Comparison of ENCODE assay signal across 24 cellular contexts in the genomic region with DNA sequence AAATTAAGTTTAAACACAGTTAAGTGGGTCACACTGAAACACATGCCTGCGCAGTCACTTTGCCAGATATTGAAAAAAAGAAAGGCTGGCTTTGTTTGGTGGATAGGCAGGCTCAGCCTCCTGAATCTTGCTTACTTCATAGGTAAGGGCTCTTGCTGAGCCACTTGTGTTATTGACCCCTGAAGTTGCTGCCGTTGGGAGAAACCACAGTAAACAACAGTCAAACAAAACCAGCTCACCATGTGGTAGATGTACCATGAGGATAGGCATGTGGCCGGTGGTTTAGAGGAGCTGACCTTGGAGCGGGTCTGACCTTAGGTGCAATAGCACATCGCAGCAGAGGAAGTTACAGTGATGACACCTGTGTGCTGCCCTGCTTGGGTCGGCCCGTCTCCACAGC. TPM values are rescaled to one million over a fixed set of nuclear protein-coding genes. Genes with fewer than 3 reads are reported as not detected.
A peak's percentile ranks its signal among the peaks of the same experiment; 100 is the strongest.
DNase-seq lines count a peak whose midpoint lies in the region; ATAC-seq lines count a peak whose summit lies in the region.
"Had no signal": no experiment of that assay in that cellular context is flagged by ENCODE, and none has a peak within 500 bp of the region (broad histone marks: within the 10 kb centered on the region; RNA-seq: fewer than 3 reads in every experiment).

No MANE protein-coding gene starts in this region.

- ATAC-seq in T-helper 17 cell (no peak), HG03521 (IDR thresholded peaks at IDR 0.05; ENCODE audit: unreplicated experiment) (no peak), left ventricle myocardium superior (no peak)
- ATAC-seq: A549; activated T-helper 17 cell treated with anti-CD3 and anti-CD28 coated beads, Interleukin-2, amount 50 U/mL, for 72 hours; K562; left lung had no signal

- no peaks in the 10 kb centered on the region for H3K4me1 ChIP-seq in HAP-1

- in situ Hi-C loops in HAP-1 (cut with MboI; ENCODE audit: low sequenced_read_pairs) = loop anchor here (10.0 kb wide), 1 partner anchor 288 kb away; no protein-coding TSS in a partner anchor

- H3K4me1 Mint-ChIP-seq in T-helper 17 cell = peaks cover 9% of the 10 kb centered on the region

- H3K36me3 Mint-ChIP-seq in T-helper 17 cell (ENCODE audit: low read depth) = peaks cover 3% of the 10 kb centered on the region
- H3K36me3 Mint-ChIP-seq: activated naive CD8-positive, alpha-beta T cell had no signal

- no peak overlapping the region for H3K4me3 Mint-ChIP-seq in T-helper 17 cell
- H3K4me3 Mint-ChIP-seq: activated naive CD8-positive, alpha-beta T cell; activated T-helper 17 cell treated with anti-CD3 and anti-CD28 coated beads, Interleukin-2, amount 50 U/mL, for 72 hours; B cell had no signal

- H3K4me3 ChIP-seq in HAP-1 = no peak overlapping the region
- H3K4me3 ChIP-seq: A549, GM23248, K562, left lung, MG63, smooth muscle cell had no signal

- peak overlapping the region; percentile 11 for H3K27ac Mint-ChIP-seq in T-helper 17 cell
- H3K27ac Mint-ChIP-seq: activated naive CD8-positive, alpha-beta T cell; activated T-helper 17 cell treated with anti-CD3 and anti-CD28 coated beads, Interleukin-2, amount 50 U/mL, for 72 hours; B cell had no signal

- no peaks in the 10 kb centered on the region for H3K9me3 ChIP-seq in T-helper 17 cell (ENCODE audit: control insufficient read depth, low read length, poor library complexity, severe bottlenecking)
- H3K9me3 ChIP-seq in HAP-1 = no peaks in the 10 kb centered on the region
- H3K9me3 ChIP-seq: A549, left lung, MG63 had no signal

- DNase-seq in NCI-H345 (lab: John Stamatoyannopoulos, UW) (peak; percentile 3), NCI-H345 treated with DMSO at 0.1 percent for 48 hours (lab: John Stamatoyannopoulos, UW; ENCODE audit: unreplicated experiment) (no peak), T-helper 17 cell (no peak), kidney tubule cell (ENCODE audit: low spot score) (peak; percentile 51), pons (ENCODE audit: low spot score) (peak; percentile 56), HAP-1 (ENCODE audit: low spot score in 2 of 2) (no peak), left ventricle myocardium superior (no peak)
- DNase-seq: activated CD4-positive, alpha-beta T cell treated with anti-CD3 and anti-CD28 coated beads, Interleukin-2, amount 50 U/mL, for 1 hour; effector CD8-positive, alpha-beta T cell; erythroblast; GM23248; left lung; MG63; NCI-H1417 treated with DMSO at 0.1 percent for 48 hours; NCI-H774; stimulated activated CD4-positive, alpha-beta T cell treated with anti-CD3 and anti-CD28 coated beads, Interleukin-2, amount 100 ng/mL, for 24 hours; WERI-Rb-1 had no signal

- H3K27me3 ChIP-seq in HAP-1 (ENCODE audit: low read depth) = no peaks in the 10 kb centered on the region
- H3K27me3 ChIP-seq: left lung, MG63 had no signal

- peaks cover 32% of the 10 kb centered on the region for H3K27me3 Mint-ChIP-seq in T-helper 17 cell
- H3K27me3 Mint-ChIP-seq: activated naive CD8-positive, alpha-beta T cell; B cell had no signal

- intact Hi-C loops in left ventricle myocardium superior (cut with micrococcal nuclease) = loop anchor here (10.0 kb wide), 1 partner anchor 158 kb away; no protein-coding TSS in a partner anchor

- H3K36me3 ChIP-seq in HAP-1 (replicated peaks) = no peaks in the 10 kb centered on the region
- H3K36me3 ChIP-seq: left lung, MG63, WERI-Rb-1 had no signal

RNA-seq across cellular contexts. Expression of gene SPATA13, which starts 52.2 kb away (rescaled TPM):
- total RNA-seq in T-helper 17 cell = 100 to 1,000 TPM; 101 to 112 TPM
- 7.6 TPM for total RNA-seq in left ventricle myocardium superior

Comparison
In these comparisons a context has a peak if more than half of its experiments do, and no peak if none do; other contexts are left out.
1. DNase-seq: peak in NCI-H345 (single experiment), kidney tubule cell (single experiment) and pons (single experiment); none in NCI-H345 treated with DMSO at 0.1 percent for 48 hours (single experiment), T-helper 17 cell (0 of 3), HAP-1 (0 of 2) and left ventricle myocardium superior (single experiment).
2. RNA of gene SPATA13, which starts 52.2 kb away (total RNA-seq): 101 to 112 TPM in T-helper 17 cell; 7.6 TPM in left ventricle myocardium superior (single experiment); every median in the first group is over 10 times any median in the second.